Comparison of ENCODE assay signal across 35 cellular contexts in genomic region chrX:38224160-38224559, GRCh38. TPM values are rescaled to one million over a fixed set of nuclear protein-coding genes. Genes with fewer than 3 reads are reported as not detected.
"Had no signal": no experiment of that assay in that cellular context is flagged by ENCODE, and none has a peak within 500 bp of the region (broad histone marks: within the 10 kb centered on the region; RNA-seq: fewer than 3 reads in every experiment).

No MANE protein-coding gene starts in this region.

- H3K27ac ChIP-seq: adrenal gland, body of pancreas, brain microvascular endothelial cell, breast epithelium, VCaP had no signal

- H3K36me3 ChIP-seq: adrenal gland, brain microvascular endothelial cell, breast epithelium had no signal

- DNase-seq: activated B cell treated with CpG ODN at 0.5 μM for 24 hours; activated CD4-positive, alpha-beta memory T cell treated with anti-CD3 and anti-CD28 coated beads for 36 hours; activated CD4-positive, alpha-beta T cell treated with anti-CD3 and anti-CD28 coated beads for 4 hours; activated CD4-positive, alpha-beta T cell treated with anti-CD3 and anti-CD28 coated beads, Interleukin-2, amount 10 ng/mL, durations not matched to agents 24 days and 14 days; activated CD4-positive, alpha-beta T cell treated with anti-CD3 and anti-CD28 coated beads, Interleukin-2, amount 50 U/mL, for 1 hour; activated CD4-positive, alpha-beta T cell treated with anti-CD3 and anti-CD28 coated beads, Interleukin-2, amount 50 U/mL, for 4 hours; activated CD4-positive, CD25-positive, alpha-beta regulatory T cell treated with anti-CD3 and anti-CD28 coated beads, Interleukin-2, amount 50 U/mL, for 72 hours; activated CD8-positive, alpha-beta memory T cell treated with anti-CD3 and anti-CD28 coated beads, Interleukin-2, amount 50 U/mL, for 4 hours; activated CD8-positive, alpha-beta T cell treated with anti-CD3 and anti-CD28 coated beads for 36 hours; activated effector memory CD4-positive, alpha-beta T cell treated with anti-CD3 and anti-CD28 coated beads, Interleukin-2, amount 50 U/mL, for 16 hours; activated gamma-delta T cell treated with Interleukin-2 at 50 U/mL for 16 hours; activated naive CD4-positive, alpha-beta T cell; activated naive CD4-positive, alpha-beta T cell treated with anti-CD3 and anti-CD28 coated beads for 36 hours; activated naive CD4-positive, alpha-beta T cell treated with anti-CD3 and anti-CD28 coated beads, Interleukin-2, amount 50 U/mL, for 16 hours; activated naive CD8-positive, alpha-beta T cell treated with anti-CD3 and anti-CD28 coated beads for 36 hours; activated T-cell treated with anti-CD3 and anti-CD28 coated beads for 4 hours; activated T-cell treated with anti-CD3 and anti-CD28 coated beads, Interleukin-2, amount 50 U/mL, for 1 hour; activated T-cell treated with anti-CD3 and anti-CD28 coated beads, Interleukin-2, amount 50 U/mL, for 4 hours; activated T-cell treated with anti-CD3 and anti-CD28 coated beads, Interleukin-2, amount 50 U/mL, for 72 hours; adrenal gland; amniotic stem cell; aorta; body of pancreas; brain microvascular endothelial cell; caudate nucleus; SW 1271; T-helper 1 cell; T-helper 2 cell; T-helper 9 cell had no signal

- H3K4me3 ChIP-seq: adrenal gland, body of pancreas, breast epithelium had no signal

- H3K27me3 ChIP-seq: body of pancreas, brain microvascular endothelial cell had no signal

- H3K4me1 ChIP-seq: adrenal gland, breast epithelium had no signal

- ATAC-seq: activated CD8-positive, alpha-beta T cell treated with anti-CD3 and anti-CD28 coated beads for 36 hours; activated naive CD4-positive, alpha-beta T cell treated with anti-CD3 and anti-CD28 coated beads, Interleukin-2, amount 50 U/mL, for 72 hours; activated T-cell treated with anti-CD3 and anti-CD28 coated beads, Interleukin-2, amount 50 U/mL, for 4 hours; activated T-cell treated with anti-CD3 and anti-CD28 coated beads, Interleukin-2, amount 50 U/mL, for 72 hours; activated T-helper 17 cell treated with anti-CD3 and anti-CD28 coated beads, Interleukin-2, amount 50 U/mL, for 72 hours; body of pancreas had no signal

- H3K9me3 ChIP-seq: adrenal gland, body of pancreas had no signal

RNA-seq across cellular contexts. Expression of gene SRPX, which starts 3.5 kb away (rescaled TPM):
- total RNA-seq: activated B cell treated with CpG ODN at 0.5 μM for 24 hours; activated CD4-positive, alpha-beta T cell treated with anti-CD3 and anti-CD28 coated beads, Interleukin-2, amount 10 ng/mL, durations not matched to agents 24 days and 14 days; activated CD8-positive, alpha-beta memory T cell treated with anti-CD3 and anti-CD28 coated beads for 36 hours; activated CD8-positive, alpha-beta T cell treated with anti-CD3 and anti-CD28 coated beads for 36 hours; activated naive CD4-positive, alpha-beta T cell treated with anti-CD3 and anti-CD28 coated beads for 36 hours; activated naive CD4-positive, alpha-beta T cell treated with anti-CD3 and anti-CD28 coated beads, Interleukin-2, amount 50 U/mL, for 72 hours; activated naive CD8-positive, alpha-beta T cell treated with anti-CD3 and anti-CD28 coated beads for 36 hours; activated T-cell treated with anti-CD3 and anti-CD28 coated beads, Interleukin-2, amount 50 U/mL, for 72 hours; activated T-helper 1 cell treated with anti-CD3 and anti-CD28 coated beads, Interleukin-12 subunit alpha, Interleukin-12 subunit beta, Interleukin-2, Interleukin-4 antibody, amounts not matched to agents 30 ng/mL and 10 ng/mL and 1 ng/mL, durations not matched to agents 14 hours and 24 hours and 36 hours had no signal
